Comparison of ENCODE assay signal across 1 cellular context in the genomic region with DNA sequence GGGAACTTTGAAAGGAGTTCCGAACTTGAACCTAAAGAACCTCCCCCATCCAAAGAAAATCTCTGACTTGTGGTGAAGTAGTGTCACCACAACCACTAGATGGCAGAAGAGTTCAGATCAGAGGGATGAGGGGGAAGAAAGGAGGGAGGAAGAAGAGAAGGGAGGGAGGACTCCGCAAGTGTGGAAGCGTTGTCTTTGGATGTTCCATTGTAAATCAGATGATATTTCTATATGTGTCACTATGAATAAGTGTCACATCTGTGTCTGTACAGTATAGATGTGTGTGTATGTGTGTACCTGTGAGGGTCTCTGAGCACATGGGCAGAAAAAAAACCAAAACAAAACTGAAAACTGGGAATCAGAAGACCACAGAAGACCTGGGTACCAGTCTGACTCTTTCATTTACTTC.
TF ChIP-seq lines count a peak whose summit lies in the region.

No MANE protein-coding gene starts in this region.

TF ChIP-seq in HEK293, 187 proteins besides CTCF, POLR2A, EP300 and RAD21 (continued from another document):
- TF ChIP-seq ZBTB10 (tag by site-specific recombination; IDR thresholded peaks at IDR 0.05) (no peak), ZNF366 (tag by site-specific recombination; conservative IDR thresholded peaks at IDR 0.05) (peak; percentile 98), MZF1 (tag by site-specific recombination; IDR thresholded peaks at IDR 0.05; ENCODE audit: borderline replicate concordance) (0 out of 2 replicates have a peak, but pooled peaks have one; percentile 24), ZBTB17 (tag by site-specific recombination; IDR thresholded peaks at IDR 0.05) (peak; percentile 70), ZNF423 (tag by site-specific recombination; IDR thresholded peaks at IDR 0.05) (no peak), ZEB2 (tag by site-specific recombination; IDR thresholded peaks at IDR 0.05) (peak; percentile 66; the same call in 1 of the 2 replicates), ZNF513 (tag by site-specific recombination; IDR thresholded peaks at IDR 0.05) (peak; percentile 98), WT1 (tag by site-specific recombination; IDR thresholded peaks at IDR 0.05) (peak; percentile 68), ZNF561 (tag by site-specific recombination; IDR thresholded peaks at IDR 0.05; ENCODE audit: borderline replicate concordance) (no peak), ZNF654 (tag by site-specific recombination; IDR thresholded peaks at IDR 0.05; ENCODE audit: low read depth) (peak; percentile 99), ZNF521 (tag by site-specific recombination; IDR thresholded peaks at IDR 0.05) (no peak), ZNF398 (tag by site-specific recombination; IDR thresholded peaks at IDR 0.05) (peak; percentile 73), ZNF2 (tag by site-specific recombination; IDR thresholded peaks at IDR 0.05) (peak; percentile 60; the same call in 1 of the 2 replicates), SP7 (tag by site-specific recombination; IDR thresholded peaks at IDR 0.05) (peak; percentile 59), ZNF341 (tag by site-specific recombination; IDR thresholded peaks at IDR 0.05; ENCODE audit: low read depth) (0 out of 2 replicates have a peak, but pooled peaks have one; percentile 19)
- TF ChIP-seq, protein P1, sequence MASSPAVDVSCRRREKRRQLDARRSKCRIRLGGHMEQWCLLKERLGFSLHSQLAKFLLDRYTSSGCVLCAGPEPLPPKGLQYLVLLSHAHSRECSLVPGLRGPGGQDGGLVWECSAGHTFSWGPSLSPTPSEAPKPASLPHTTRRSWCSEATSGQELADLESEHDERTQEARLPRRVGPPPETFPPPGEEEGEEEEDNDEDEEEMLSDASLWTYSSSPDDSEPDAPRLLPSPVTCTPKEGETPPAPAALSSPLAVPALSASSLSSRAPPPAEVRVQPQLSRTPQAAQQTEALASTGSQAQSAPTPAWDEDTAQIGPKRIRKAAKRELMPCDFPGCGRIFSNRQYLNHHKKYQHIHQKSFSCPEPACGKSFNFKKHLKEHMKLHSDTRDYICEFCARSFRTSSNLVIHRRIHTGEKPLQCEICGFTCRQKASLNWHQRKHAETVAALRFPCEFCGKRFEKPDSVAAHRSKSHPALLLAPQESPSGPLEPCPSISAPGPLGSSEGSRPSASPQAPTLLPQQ (tag by site-specific recombination; IDR thresholded peaks at IDR 0.05), result peak; percentile 64; the same call in 1 of the 2 replicates
- TF ChIP-seq, protein P2, sequence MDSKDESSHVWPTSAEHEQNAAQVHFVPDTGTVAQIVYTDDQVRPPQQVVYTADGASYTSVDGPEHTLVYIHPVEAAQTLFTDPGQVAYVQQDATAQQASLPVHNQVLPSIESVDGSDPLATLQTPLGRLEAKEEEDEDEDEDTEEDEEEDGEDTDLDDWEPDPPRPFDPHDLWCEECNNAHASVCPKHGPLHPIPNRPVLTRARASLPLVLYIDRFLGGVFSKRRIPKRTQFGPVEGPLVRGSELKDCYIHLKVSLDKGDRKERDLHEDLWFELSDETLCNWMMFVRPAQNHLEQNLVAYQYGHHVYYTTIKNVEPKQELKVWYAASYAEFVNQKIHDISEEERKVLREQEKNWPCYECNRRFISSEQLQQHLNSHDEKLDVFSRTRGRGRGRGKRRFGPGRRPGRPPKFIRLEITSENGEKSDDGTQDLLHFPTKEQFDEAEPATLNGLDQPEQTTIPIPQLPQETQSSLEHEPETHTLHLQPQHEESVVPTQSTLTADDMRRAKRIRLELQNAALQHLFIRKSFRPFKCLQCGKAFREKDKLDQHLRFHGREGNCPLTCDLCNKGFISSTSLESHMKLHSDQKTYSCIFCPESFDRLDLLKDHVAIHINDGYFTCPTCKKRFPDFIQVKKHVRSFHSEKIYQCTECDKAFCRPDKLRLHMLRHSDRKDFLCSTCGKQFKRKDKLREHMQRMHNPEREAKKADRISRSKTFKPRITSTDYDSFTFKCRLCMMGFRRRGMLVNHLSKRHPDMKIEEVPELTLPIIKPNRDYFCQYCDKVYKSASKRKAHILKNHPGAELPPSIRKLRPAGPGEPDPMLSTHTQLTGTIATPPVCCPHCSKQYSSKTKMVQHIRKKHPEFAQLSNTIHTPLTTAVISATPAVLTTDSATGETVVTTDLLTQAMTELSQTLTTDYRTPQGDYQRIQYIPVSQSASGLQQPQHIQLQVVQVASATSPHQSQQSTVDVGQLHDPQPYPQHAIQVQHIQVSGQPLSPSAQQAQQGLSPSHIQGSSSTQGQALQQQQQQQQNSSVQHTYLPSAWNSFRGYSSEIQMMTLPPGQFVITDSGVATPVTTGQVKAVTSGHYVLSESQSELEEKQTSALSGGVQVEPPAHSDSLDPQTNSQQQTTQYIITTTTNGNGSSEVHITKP (tag by site-specific recombination; IDR thresholded peaks at IDR 0.05), result peak; percentile 57
